12 cellular contexts compared by ENCODE assay signal in genomic region chr7:157503229-157503628, GRCh38.
DNase-seq lines count a peak whose midpoint lies in the region; ATAC-seq and TF ChIP-seq lines count a peak whose summit lies in the region.
"Had no signal": no experiment of that assay in that cellular context is flagged by ENCODE, and none has a peak within 500 bp of the region (broad histone marks: within the 10 kb centered on the region; RNA-seq: fewer than 3 reads in every experiment).

No MANE protein-coding gene starts in this region.

- peaks cover 16% of the 10 kb centered on the region for H3K9me3 Mint-ChIP-seq in activated CD4-positive, alpha-beta memory T cell treated with anti-CD3 and anti-CD28 coated beads for 36 hours
- H3K9me3 Mint-ChIP-seq in immature natural killer cell, result peaks cover 0 to 1% (median 0%) of the 10 kb centered on the region in 6 donors

- no peaks in the 10 kb centered on the region for H3K36me3 ChIP-seq in upper lobe of right lung
- H3K36me3 ChIP-seq: prostate gland had no signal

- no peaks in the 10 kb centered on the region for H3K27me3 ChIP-seq in right cardiac atrium (ENCODE audit: control insufficient read depth, insufficient read depth)
- peaks cover 4% of the 10 kb centered on the region for H3K27me3 ChIP-seq in upper lobe of right lung

- H3K9me3 ChIP-seq in right cardiac atrium (ENCODE audit: control insufficient read depth, low read length) (no peaks in the 10 kb centered on the region), upper lobe of right lung (no peaks in the 10 kb centered on the region)
- H3K9me3 ChIP-seq: prostate gland had no signal

- no peak for DNase-seq in right cardiac atrium
- DNase-seq in cardiac septum (ENCODE audit: low spot score), result no peak
- DNase-seq in activated CD4-positive, alpha-beta memory T cell treated with anti-CD3 and anti-CD28 coated beads for 36 hours, result peak; percentile 17
- DNase-seq in immature natural killer cell, result no peak
- DNase-seq in upper lobe of right lung, result no peak
- DNase-seq in NCI-H526 treated with DMSO at 0.1 percent for 48 hours (lab: John Stamatoyannopoulos, UW), result no peak
- no peak for DNase-seq in cortex of kidney (lab: John Stamatoyannopoulos, UW)
- DNase-seq in COLO829 (ENCODE audit: low spot score), result no peak
- DNase-seq: glutamatergic neuron, SIG-M5 had no signal

- H3K4me3 ChIP-seq in right cardiac atrium (ENCODE audit: low read length) (peak overlapping the region; percentile 1), upper lobe of right lung (peak overlapping the region; percentile 3)
- H3K4me3 ChIP-seq: prostate gland had no signal

- H3K36me3 Mint-ChIP-seq in activated CD4-positive, alpha-beta memory T cell treated with anti-CD3 and anti-CD28 coated beads for 36 hours, result peaks cover 10% of the 10 kb centered on the region
- H3K36me3 Mint-ChIP-seq in immature natural killer cell, result no peaks in the 10 kb centered on the region

- TF ChIP-seq CTCF in upper lobe of right lung (IDR thresholded peaks at IDR 0.05), result no peak

- intact Hi-C loops in right cardiac atrium (cut with DNase I) (no loop called here), cardiac septum (cut with DNase I) (no loop called here), upper lobe of right lung (cut with DNase I) (no loop called here)
- intact Hi-C loops in activated CD4-positive, alpha-beta memory T cell treated with anti-CD3 and anti-CD28 coated beads for 36 hours (cut with micrococcal nuclease), result loop anchor here (1.0 to 2.0 kb wide), 3 partner anchors 8 to 66 kb away; no protein-coding TSS in a partner anchor

- WGBS in right cardiac atrium, result 65% methylated on average over 4 of the region's 4 CpGs

- H3K4me3 Mint-ChIP-seq in activated CD4-positive, alpha-beta memory T cell treated with anti-CD3 and anti-CD28 coated beads for 36 hours, result peak overlapping the region; percentile 59
- peak overlapping the region; percentile 42 to 75 (median 69) for H3K4me3 Mint-ChIP-seq in immature natural killer cell

- H3K27me3 Mint-ChIP-seq in activated CD4-positive, alpha-beta memory T cell treated with anti-CD3 and anti-CD28 coated beads for 36 hours, result peaks cover 4% of the 10 kb centered on the region
- H3K27me3 Mint-ChIP-seq in immature natural killer cell (ENCODE audit: low read depth in 3 of 3), result peaks cover 11 to 20% (median 16%) of the 10 kb centered on the region in 3 donors

- peak overlapping the region; percentile 38 for H3K27ac Mint-ChIP-seq in activated CD4-positive, alpha-beta memory T cell treated with anti-CD3 and anti-CD28 coated beads for 36 hours
- peak overlapping the region in 5 of 6 donors; percentile 73 to 92 (median 84) for H3K27ac Mint-ChIP-seq in immature natural killer cell

- POLR2A ChIA-PET in activated CD4-positive, alpha-beta memory T cell treated with anti-CD3 and anti-CD28 coated beads for 36 hours (lab: Charles Lee), result no interaction called here

- ATAC-seq in right cardiac atrium, result no peak
- ATAC-seq in upper lobe of right lung, result no peak

- H3K27ac ChIP-seq in right cardiac atrium (ENCODE audit: low read length), result no peak overlapping the region
- peak overlapping the region; percentile 51 for H3K27ac ChIP-seq in upper lobe of right lung
- H3K27ac ChIP-seq: C4-2B, prostate gland had no signal

- H3K4me1 ChIP-seq in right cardiac atrium (ENCODE audit: control insufficient read depth, insufficient read depth, low read length) (no peaks in the 10 kb centered on the region), upper lobe of right lung (peaks cover 4% of the 10 kb centered on the region)
- H3K4me1 ChIP-seq: prostate gland had no signal

- CTCF ChIA-PET in activated CD4-positive, alpha-beta memory T cell treated with anti-CD3 and anti-CD28 coated beads for 36 hours (lab: Charles Lee), result no interaction called here

- H3K4me1 Mint-ChIP-seq in activated CD4-positive, alpha-beta memory T cell treated with anti-CD3 and anti-CD28 coated beads for 36 hours (ENCODE audit: low read depth), result peaks cover 26% of the 10 kb centered on the region
- H3K4me1 Mint-ChIP-seq in immature natural killer cell, result peaks cover 20 to 24% of the 10 kb centered on the region in 2 donors
